ENCODE assay signal across 8 cellular contexts in the genomic region with DNA sequence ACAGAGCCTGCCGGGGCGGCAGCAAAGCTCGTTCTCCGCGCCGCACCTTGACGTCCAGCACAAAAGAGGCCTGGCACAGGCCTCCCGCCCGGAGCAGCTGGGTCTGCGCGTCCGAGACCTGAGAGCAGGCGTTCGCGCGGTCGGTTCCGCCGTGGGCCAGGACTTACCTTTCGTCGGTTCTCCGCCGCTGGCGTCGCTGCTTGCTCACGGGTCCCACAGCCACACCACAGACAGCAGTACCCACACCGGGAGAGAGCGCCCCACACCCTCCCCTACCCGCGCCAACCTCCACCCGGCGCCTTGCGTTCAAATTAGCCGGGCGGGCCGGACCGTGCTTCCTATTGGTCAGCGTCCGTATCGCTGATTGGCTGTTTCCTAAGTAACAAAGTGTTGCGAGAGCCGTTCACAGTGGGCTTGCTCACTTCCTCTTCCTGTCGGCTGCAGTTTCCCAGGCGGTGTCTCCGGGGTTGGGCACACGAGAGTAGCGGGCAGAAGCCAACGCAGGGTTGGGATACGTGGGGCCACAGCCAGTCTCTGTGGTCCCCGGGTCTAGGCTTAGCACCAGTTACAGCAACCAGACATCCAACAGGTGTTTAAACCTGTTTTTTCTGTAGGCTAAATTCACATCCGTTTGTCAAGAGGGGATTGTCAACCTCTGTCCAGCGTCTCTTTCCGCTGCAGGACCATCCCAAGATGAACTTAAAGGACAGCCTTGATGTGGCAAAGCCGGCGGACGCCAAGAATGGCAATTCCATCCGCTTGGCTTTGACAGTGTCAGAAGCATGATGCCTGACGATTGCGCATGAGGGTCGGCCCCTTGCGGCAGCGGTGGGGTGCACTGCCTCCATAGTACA. TPM values are rescaled to one million over a fixed set of nuclear protein-coding genes. Genes with fewer than 3 reads are reported as not detected.
DNase-seq lines count a peak whose midpoint lies in the region; ATAC-seq and TF ChIP-seq lines count a peak whose summit lies in the region.

KIF18B (minus strand) TSS at position 313 of the 854 bp plus-strand sequence. CDS start 11,429 bp downstream, outside the sequence.

- intact Hi-C loops in esophagus muscularis mucosa (cut with DNase I), result no loop called here

- ATAC-seq in GM21723 (IDR thresholded peaks at IDR 0.05; ENCODE audit: unreplicated experiment), result peak; percentile 90
- ATAC-seq in activated T-cell treated with anti-CD3 and anti-CD28 coated beads, Interleukin-2, amount 50 U/mL, for 4 hours, result peak; percentile 97

- H3K4me3 Mint-ChIP-seq in activated T-cell treated with anti-CD3 and anti-CD28 coated beads, Interleukin-2, amount 50 U/mL, for 4 hours, result peak within 1 kb of the TSS; percentile 90

- H3K36me3 ChIP-seq in KOPT-K1 (ENCODE audit: insufficient read depth, low read length) (peaks cover 32% of the 10 kb centered on the region), Peyer's patch (no peaks in the 10 kb centered on the region), esophagus muscularis mucosa (no peaks in the 10 kb centered on the region)

- no peaks in the 10 kb centered on the region for H3K36me3 Mint-ChIP-seq in activated T-cell treated with anti-CD3 and anti-CD28 coated beads, Interleukin-2, amount 50 U/mL, for 4 hours (ENCODE audit: insufficient read depth)

- H3K27me3 ChIP-seq in Peyer's patch, result no peaks in the 10 kb centered on the region
- peaks cover 0 to 13% (median 2%) of the 10 kb centered on the region in 4 donors for H3K27me3 ChIP-seq in esophagus muscularis mucosa

- TF ChIP-seq POLR2A in Peyer's patch (IDR thresholded peaks at IDR 0.05), result peak; percentile 77 to 84
- peak; percentile 13 for TF ChIP-seq POLR2A in esophagus muscularis mucosa (IDR thresholded peaks at IDR 0.05; ENCODE audit: low read depth)

- H3K9me3 Mint-ChIP-seq in activated T-cell treated with anti-CD3 and anti-CD28 coated beads, Interleukin-2, amount 50 U/mL, for 4 hours, result no peaks in the 10 kb centered on the region

- DNase-seq in DMS79 treated with DMSO at 0.1 percent for 48 hours (lab: John Stamatoyannopoulos, UW) (peak; percentile 95), Peyer's patch (peak; percentile 85 to 95 (median 88)), esophagus muscularis mucosa (ENCODE audit: extremely low spot score) (peak; percentile 96), myocyte (ENCODE audit: low read depth) (peak; percentile 94)
- DNase-seq in activated T-cell treated with anti-CD3 and anti-CD28 coated beads, Interleukin-2, amount 50 U/mL, for 4 hours, result peak; percentile 81
- DNase-seq in stimulated activated CD8-positive, alpha-beta memory T cell treated with anti-CD3 and anti-CD28 coated beads, Interleukin-7, amount 100 ng/mL, for 4 hours (ENCODE audit: low read depth in 2 of 2), result peak; percentile 79 to 80

- TF ChIP-seq CTCF in Peyer's patch (IDR thresholded peaks at IDR 0.05) (no peak), esophagus muscularis mucosa (IDR thresholded peaks at IDR 0.05) (peak in 1 of 3 experiments; percentile 13)

- TF ChIP-seq EP300 in esophagus muscularis mucosa (IDR thresholded peaks at IDR 0.05), result no peak

- peaks cover 3% of the 10 kb centered on the region for H3K27me3 Mint-ChIP-seq in activated T-cell treated with anti-CD3 and anti-CD28 coated beads, Interleukin-2, amount 50 U/mL, for 4 hours (ENCODE audit: low read depth)

- peak within 1 kb of the TSS; percentile 94 for H3K27ac ChIP-seq in KOPT-K1 (ENCODE audit: low read depth, low read length, poor library complexity, severe bottlenecking)
- peak within 1 kb of the TSS; percentile 42 to 70 (median 57) for H3K27ac ChIP-seq in Peyer's patch
- peak within 1 kb of the TSS; percentile 45 to 67 (median 56) for H3K27ac ChIP-seq in esophagus muscularis mucosa (replicated peaks in 1 of 4)

- H3K9me3 ChIP-seq in KOPT-K1 (ENCODE audit: insufficient read depth, low read length, poor library complexity, severe bottlenecking), result no peaks in the 10 kb centered on the region
- no peaks in the 10 kb centered on the region for H3K9me3 ChIP-seq in Peyer's patch
- H3K9me3 ChIP-seq in esophagus muscularis mucosa, result no peaks in the 10 kb centered on the region

- WGBS in esophagus muscularis mucosa, result 3% methylated on average over 22 of the region's 62 CpGs

- peaks cover 15% of the 10 kb centered on the region for H3K4me1 Mint-ChIP-seq in activated T-cell treated with anti-CD3 and anti-CD28 coated beads, Interleukin-2, amount 50 U/mL, for 4 hours (ENCODE audit: low read depth)

- H3K4me1 ChIP-seq in Peyer's patch (peaks cover 0 to 9% (median 4%) of the 10 kb centered on the region in 4 donors), esophagus muscularis mucosa (peaks cover 10 to 18% (median 14%) of the 10 kb centered on the region in 4 donors)

- H3K4me3 ChIP-seq in Peyer's patch (peak within 1 kb of the TSS; percentile 42 to 74 (median 60)), esophagus muscularis mucosa (peak within 1 kb of the TSS; percentile 59 to 64 (median 60))

RNA-seq across cellular contexts. Expression of gene KIF18B, which starts in this region (rescaled TPM):
- total RNA-seq in Peyer's patch, result 10 to 100 TPM in 1 of 4 donors, 1 to 10 TPM in 3; 3.4 to 40.4 (median 6.8) TPM
- 1 to 10 TPM; 2.4 to 4.8 (median 3.7) TPM for total RNA-seq in activated T-cell treated with anti-CD3 and anti-CD28 coated beads, Interleukin-2, amount 50 U/mL, for 4 hours
- under 1 TPM in 1 of 4 donors, not detected in 3; 0.17 TPM for total RNA-seq in esophagus muscularis mucosa
- total RNA-seq in myocyte, result 0.03 TPM in 1 of 2 replicates, not detected in the other
- 0.09 TPM for polyA plus RNA-seq in myocyte (2012)

Comparison
In these comparisons a context has a peak if more than half of its experiments do, and no peak if none do; other contexts are left out.
1. Peak in every context shown above with its lines: DNase-seq, ATAC-seq, H3K4me3 ChIP-seq and H3K27ac ChIP-seq.
2. Peak in DNase-seq, H3K4me3 ChIP-seq and H3K27ac ChIP-seq in esophagus muscularis mucosa; RNA of the gene not detected or under 1 TPM.
3. Peak in DNase-seq in myocyte; RNA of the gene not detected or under 1 TPM.